Comparison of ENCODE assay signal across 14 cellular contexts in the genomic region with DNA sequence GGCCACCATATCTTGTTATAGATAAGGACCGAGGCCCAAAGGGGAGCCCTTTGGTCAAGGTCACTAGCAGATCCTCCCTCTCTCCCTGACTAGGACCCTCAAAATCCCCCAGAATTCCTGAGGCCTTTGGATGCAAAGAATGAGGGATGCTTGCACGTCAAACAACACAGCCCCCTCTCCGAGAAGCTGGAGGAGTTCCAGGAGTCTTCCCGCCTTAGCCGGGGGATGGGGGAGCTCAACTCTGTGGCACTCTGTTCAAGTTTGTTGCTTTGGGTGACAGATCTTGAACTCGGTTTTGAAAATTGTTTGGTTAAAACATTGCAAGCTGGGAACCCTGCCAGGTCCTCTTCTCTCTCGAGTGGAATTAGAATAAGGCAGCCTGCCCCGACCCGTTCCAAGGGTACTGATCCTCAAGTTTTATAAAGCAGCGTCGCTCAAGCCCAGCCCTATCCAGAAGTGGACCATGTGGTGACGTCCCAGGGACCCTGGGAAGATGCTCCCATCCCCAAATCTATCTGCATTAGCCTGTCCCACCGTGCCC.
DNase-seq lines count a peak whose midpoint lies in the region; ATAC-seq and TF ChIP-seq lines count a peak whose summit lies in the region.
"Had no signal": no experiment of that assay in that cellular context is flagged by ENCODE, and none has a peak within 500 bp of the region (broad histone marks: within the 10 kb centered on the region; RNA-seq: fewer than 3 reads in every experiment).

No MANE protein-coding gene starts in this region.

- no peak overlapping the region for H3K4me3 Mint-ChIP-seq in nephron progenitor cell
- H3K4me3 Mint-ChIP-seq: activated T-helper 17 cell treated with anti-CD3 and anti-CD28 coated beads, Interleukin-2, amount 50 U/mL, for 72 hours had no signal

- H3K4me3 ChIP-seq in mesendoderm (ENCODE audit: low read length) = no peak overlapping the region

- H3K27ac Mint-ChIP-seq in nephron progenitor cell = peak overlapping the region; percentile 63
- H3K27ac Mint-ChIP-seq: activated T-helper 17 cell treated with anti-CD3 and anti-CD28 coated beads, Interleukin-2, amount 50 U/mL, for 72 hours had no signal

- DNase-seq in COR-L47 (lab: John Stamatoyannopoulos, UW) (peak; percentile 45), NCI-H2107 (lab: John Stamatoyannopoulos, UW) (peak; percentile 55), fibroblast of peridontal ligament (ENCODE audit: extremely low read depth) (peak; percentile 8), nephron progenitor cell (no peak), mesendoderm (no peak), HUDEP-2 (lab: John Stamatoyannopoulos, UW; ENCODE audit: unreplicated experiment in 76 of 76) (no peak), cerebellum (ENCODE audit: low spot score) (no peak)
- DNase-seq: activated CD4-positive, alpha-beta T cell treated with anti-CD3 and anti-CD28 coated beads for 48 hours; KBM-7; NCI-H1694 treated with DMSO at 0.1 percent for 48 hours; stimulated activated CD4-positive, alpha-beta T cell treated with anti-CD3 and anti-CD28 coated beads, Interleukin-2, amount 100 ng/mL, for 24 hours; T-helper 1 cell had no signal

- no peak overlapping the region for H2BK120ac ChIP-seq in mesendoderm (ENCODE audit: low read depth, low read length)

- no peaks in the 10 kb centered on the region for H3K27me3 Mint-ChIP-seq in nephron progenitor cell (ENCODE audit: low read depth, poor library complexity)
- H3K27me3 Mint-ChIP-seq: activated T-helper 17 cell treated with anti-CD3 and anti-CD28 coated beads, Interleukin-2, amount 50 U/mL, for 72 hours had no signal

- no peaks in the 10 kb centered on the region for H3K79me1 ChIP-seq in mesendoderm (ENCODE audit: low read length)

- H3K27ac ChIP-seq in mesendoderm (ENCODE audit: low read depth, low read length) = no peak overlapping the region

- peaks cover 38% of the 10 kb centered on the region for H3K4me1 ChIP-seq in mesendoderm (ENCODE audit: control insufficient read depth, low read depth, low read length)

- no peak for ATAC-seq in GM19397 (IDR thresholded peaks at IDR 0.05; ENCODE audit: unreplicated experiment)
- ATAC-seq: activated T-helper 17 cell treated with anti-CD3 and anti-CD28 coated beads, Interleukin-2, amount 50 U/mL, for 72 hours had no signal

- H3K4me2 ChIP-seq in mesendoderm (ENCODE audit: low read length) = no peak overlapping the region

- no peaks in the 10 kb centered on the region for H3K27me3 ChIP-seq in mesendoderm (ENCODE audit: insufficient read depth, low read length, poor library complexity)

- peaks cover 25% of the 10 kb centered on the region for H3K36me3 Mint-ChIP-seq in nephron progenitor cell (ENCODE audit: low read depth)

- H2BK15ac ChIP-seq in mesendoderm (replicated peaks; ENCODE audit: low read depth) = no peak overlapping the region

- no peak overlapping the region for H3K4ac ChIP-seq in mesendoderm (ENCODE audit: low read depth, low read length)

- no peak overlapping the region for H3K9ac ChIP-seq in mesendoderm (ENCODE audit: low read length)

- no peak overlapping the region for H4K5ac ChIP-seq in mesendoderm (ENCODE audit: low read length)

- H3K36me3 ChIP-seq in mesendoderm (ENCODE audit: control insufficient read depth, insufficient read depth, low read length) = no peaks in the 10 kb centered on the region

- H3K56ac ChIP-seq in mesendoderm (ENCODE audit: low read length) = no peak overlapping the region

- TF ChIP-seq CTCF in nephron progenitor cell (IDR thresholded peaks at IDR 0.05) = no peak

- H3K23ac ChIP-seq in mesendoderm (ENCODE audit: low read length) = no peak overlapping the region

- no peaks in the 10 kb centered on the region for H3K79me2 ChIP-seq in mesendoderm (ENCODE audit: control insufficient read depth, insufficient read depth, low read length)

- H3K18ac ChIP-seq in mesendoderm (ENCODE audit: low read length) = no peak overlapping the region

- no peak overlapping the region for H2BK5ac ChIP-seq in mesendoderm (ENCODE audit: low read length)

- no peak overlapping the region for H2AK5ac ChIP-seq in mesendoderm (ENCODE audit: low read length)

- no peaks in the 10 kb centered on the region for H3K9me3 Mint-ChIP-seq in nephron progenitor cell
- H3K9me3 Mint-ChIP-seq: activated T-helper 17 cell treated with anti-CD3 and anti-CD28 coated beads, Interleukin-2, amount 50 U/mL, for 72 hours had no signal

- H3K4me1 Mint-ChIP-seq in nephron progenitor cell = peaks cover 68% of the 10 kb centered on the region

- WGBS in mesendoderm (ENCODE audit: extremely low coverage, insufficient coverage, low lambda C conversion rate) = no CpG with 5 or more reads among the region's 13 CpGs

- no peak overlapping the region for H4K8ac ChIP-seq in mesendoderm (ENCODE audit: low read depth, low read length)

Comparison
In these comparisons a context has a peak if more than half of its experiments do, and no peak if none do; other contexts are left out.
1. DNase-seq: peak in COR-L47 (single experiment), NCI-H2107 (single experiment) and fibroblast of peridontal ligament (single experiment); none in nephron progenitor cell (single experiment), mesendoderm (single experiment), HUDEP-2 (0 of 76) and cerebellum (single experiment).